In genomic region chr11:58968251-58968711, GRCh38 we compare ENCODE assay signal across 17 cellular contexts. TPM values are rescaled to one million over a fixed set of nuclear protein-coding genes. Genes with fewer than 3 reads are reported as not detected.
DNase-seq lines count a peak whose midpoint lies in the region; FAIRE-seq lines count a peak whose summit lies in the region.
"Had no signal": no experiment of that assay in that cellular context is flagged by ENCODE, and none has a peak within 500 bp of the region (broad histone marks: within the 10 kb centered on the region; RNA-seq: fewer than 3 reads in every experiment).

No MANE protein-coding gene starts in this region.

- DNase-seq in NCI-H2029 (lab: John Stamatoyannopoulos, UW), result peak; percentile 37
- DNase-seq in NCI-H2029 treated with DMSO at 0.1 percent for 48 hours (lab: John Stamatoyannopoulos, UW), result no peak
- DNase-seq in astrocyte of the hippocampus (ENCODE audit: low read depth, low spot score), result peak; percentile 42
- peak; percentile 8 for DNase-seq in small intestine
- no peak for DNase-seq in NCI-H2171 (lab: John Stamatoyannopoulos, UW)
- no peak for DNase-seq in stimulated activated CD4-positive, alpha-beta T cell treated with anti-CD3 and anti-CD28 coated beads, Interleukin-15, amount 100 ng/mL, for 24 hours
- DNase-seq in RCC 7860 (ENCODE audit: low spot score), result no peak
- DNase-seq: activated CD8-positive, alpha-beta T cell treated with anti-CD3 and anti-CD28 coated beads, Interleukin-2, amount 10 ng/mL, durations not matched to agents 7 days and 5 days; activated naive CD4-positive, alpha-beta T cell treated with Interleukin-2 at 50 U/mL for 16 hours; hippocampal formation; MV-4-11; NCI-H82; SHP77 had no signal

- no peak for FAIRE-seq in small intestine (lab: Jason Lieb, UNC)
- no peak for FAIRE-seq in RCC 7860 (lab: Jason Lieb, UNC)
- FAIRE-seq: A204.1, HTR-8/SVneo had no signal

- H3K4me3 ChIP-seq in iPS-15b (ENCODE audit: low read depth, low read length) (peak overlapping the region; percentile 43), small intestine (ENCODE audit: low read depth in 1 of 2, low read length in 2 of 2) (no peak overlapping the region)
- H3K4me3 ChIP-seq: cardiac muscle cell had no signal

- WGBS in small intestine, 3 donors, result 33 to 46% (median 46%) methylated on average over 26 of the region's 26 CpGs

- no peak overlapping the region for H3K27ac ChIP-seq in small intestine (ENCODE audit: low read depth in 1 of 2, low read length in 1 of 2)
- H3K27ac ChIP-seq: cardiac muscle cell had no signal

- H3K4me1 ChIP-seq in iPS-15b (ENCODE audit: control insufficient read depth, insufficient read depth, low read length) (no peaks in the 10 kb centered on the region), small intestine (ENCODE audit: control insufficient read depth in 2 of 2, insufficient read depth in 1 of 2, low read depth in 1 of 2, low read length in 1 of 2) (no peaks in the 10 kb centered on the region)

- H3K9ac ChIP-seq in iPS-15b (ENCODE audit: low read depth, low read length), result no peak overlapping the region

- H3K36me3 ChIP-seq in iPS-15b (ENCODE audit: control insufficient read depth, insufficient read depth, low read length), result no peaks in the 10 kb centered on the region
- no peaks in the 10 kb centered on the region for H3K36me3 ChIP-seq in small intestine (ENCODE audit: control insufficient read depth in 2 of 2, insufficient read depth in 2 of 2, low read length in 2 of 2)
- H3K36me3 ChIP-seq: cardiac muscle cell had no signal

- H3K9me3 ChIP-seq in iPS-15b (ENCODE audit: control insufficient read depth, insufficient read depth, low read length) (no peaks in the 10 kb centered on the region), small intestine (ENCODE audit: control insufficient read depth, low read depth) (no peaks in the 10 kb centered on the region)

- H3K27me3 ChIP-seq in iPS-15b (ENCODE audit: control insufficient read depth, insufficient read depth, low read length) (peaks cover 60% of the 10 kb centered on the region), small intestine (ENCODE audit: control insufficient read depth in 2 of 2, insufficient read depth in 2 of 2, low read length in 2 of 2) (no peaks in the 10 kb centered on the region)

RNA-seq across cellular contexts. Expression of gene GLYATL1, which starts 29.0 kb away (rescaled TPM):
- under 1 TPM in 2 of 3 donors, not detected in 1; 0.67 to 0.76 TPM for polyA plus RNA-seq in small intestine

Comparison
In these comparisons a context has a peak if more than half of its experiments do, and no peak if none do; other contexts are left out.
1. DNase-seq: peak in NCI-H2029 (single experiment), astrocyte of the hippocampus (single experiment) and small intestine (single experiment); none in NCI-H2029 treated with DMSO at 0.1 percent for 48 hours (single experiment), NCI-H2171 (single experiment), stimulated activated CD4-positive, alpha-beta T cell treated with anti-CD3 and anti-CD28 coated beads, Interleukin-15, amount 100 ng/mL, for 24 hours (single experiment) and RCC 7860 (single experiment).